In the genomic region with DNA sequence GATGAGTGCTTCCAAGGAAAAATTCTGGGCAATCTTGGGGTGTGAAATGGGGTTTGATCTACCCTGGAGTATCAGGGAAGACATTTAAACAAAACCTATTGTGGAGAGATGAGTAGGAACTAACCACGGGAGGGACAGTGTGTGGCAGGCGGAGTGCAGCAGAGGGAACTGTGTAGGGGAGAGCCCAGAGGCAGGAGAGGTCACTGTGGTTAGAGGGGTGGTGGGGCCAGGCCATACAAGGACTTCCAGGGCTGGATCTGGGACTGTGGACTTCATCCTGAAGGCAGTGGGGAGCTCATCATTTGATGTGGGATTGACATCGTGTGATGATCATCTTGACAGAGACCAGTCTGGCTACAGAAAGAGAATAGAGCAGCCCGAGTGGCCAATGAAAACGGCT, we compare ENCODE assay signal across 16 cellular contexts.
DNase-seq lines count a peak whose midpoint lies in the region; ATAC-seq, FAIRE-seq and TF ChIP-seq lines count a peak whose summit lies in the region.
"Had no signal": no experiment of that assay in that cellular context is flagged by ENCODE, and none has a peak within 500 bp of the region (broad histone marks: within the 10 kb centered on the region; RNA-seq: fewer than 3 reads in every experiment).

No MANE protein-coding gene starts in this region.

- FAIRE-seq in GM12878 (lab: Jason Lieb, UNC): no peak
- FAIRE-seq: A204.1, GM12891 had no signal

- H3K14ac ChIP-seq in IMR-90 (replicated peaks; ENCODE audit: low read depth, low read length): no peak overlapping the region

- H2BK5ac ChIP-seq in IMR-90 (ENCODE audit: low read depth, low read length, poor library complexity, severe bottlenecking): no peak overlapping the region

- in situ Hi-C loops in IMR-90 (cut with MboI; ENCODE audit: low sequenced_read_pairs): no loop called here
- in situ Hi-C loops in GM12878 (cut with MboI): no loop called here

- H4K91ac ChIP-seq in IMR-90 (ENCODE audit: insufficient read depth, low read depth, low read length): no peak overlapping the region

- H3K27ac ChIP-seq in IMR-90 (ENCODE audit: insufficient read depth, low read length): no peak overlapping the region
- no peak overlapping the region for H3K27ac ChIP-seq in GM12878 (ENCODE audit: control insufficient read depth, insufficient read depth)
- no peak overlapping the region for H3K27ac ChIP-seq in ovary

- no peak overlapping the region for H2AK5ac ChIP-seq in IMR-90 (ENCODE audit: low read depth, low read length)

- no peaks in the 10 kb centered on the region for H3K9me3 Mint-ChIP-seq in activated naive CD4-positive, alpha-beta T cell treated with anti-CD3 and anti-CD28 coated beads, Interleukin-2, amount 50 U/mL, for 24 hours
- H3K9me3 Mint-ChIP-seq in stimulated activated effector memory CD8-positive, alpha-beta T cell treated with anti-CD3 and anti-CD28 coated beads, Interleukin-12 subunit alpha, Interleukin-12 subunit beta, amount 100 ng/mL, for 72 hours: no peaks in the 10 kb centered on the region
- H3K9me3 Mint-ChIP-seq: CD4-positive, alpha-beta T cell; GM23338 had no signal

- no peak overlapping the region for H3K23ac ChIP-seq in IMR-90 (ENCODE audit: low read depth, low read length)

- no peak for TF ChIP-seq POLR2A in IMR-90 (IDR thresholded peaks at IDR 0.05; ENCODE audit: low read depth, low read length)
- no peak for TF ChIP-seq POLR2A in GM12878 (IDR thresholded peaks at IDR 0.05; ENCODE audit: low read depth, low read length)
- TF ChIP-seq POLR2A in ovary (IDR thresholded peaks at IDR 0.05): no peak

- no peak for TF ChIP-seq EP300 in GM12878 (IDR thresholded peaks at IDR 0.05; ENCODE audit: borderline replicate concordance in 1 of 2, control insufficient read depth in 1 of 2, low read depth in 2 of 2, low read length in 2 of 2)
- no peak for TF ChIP-seq EP300 in ovary (IDR thresholded peaks at IDR 0.05)

- H3K18ac ChIP-seq in IMR-90 (ENCODE audit: low read depth, low read length): no peak overlapping the region

- no peak overlapping the region for H4K8ac ChIP-seq in IMR-90 (ENCODE audit: low read depth in 2 of 2, low read length in 2 of 2)

- POLR2A ChIA-PET in IMR-90 (lab: Charles Lee; ENCODE audit: unreplicated experiment) (no interaction called here), GM12878 (lab: Charles Lee) (interaction anchor here (1.4 kb wide), 1 partner anchor 77 kb away, joined by 4 read pairs; no protein-coding TSS in a partner anchor)

- H3K4me3 ChIP-seq in IMR-90 (ENCODE audit: insufficient read depth, low read depth, low read length): no peak overlapping the region
- H3K4me3 ChIP-seq in GM12878: no peak overlapping the region
- no peak overlapping the region for H3K4me3 ChIP-seq in ovary
- H3K4me3 ChIP-seq: GM23338 had no signal

- H3K4ac ChIP-seq in IMR-90 (ENCODE audit: low read depth, low read length): no peak overlapping the region

- H4K5ac ChIP-seq in IMR-90 (ENCODE audit: low read depth, low read length): no peak overlapping the region

- DNase-seq in activated naive CD4-positive, alpha-beta T cell (lab: John Stamatoyannopoulos, UW): no peak
- DNase-seq in IMR-90 (no peak), GM12878 (ENCODE audit: low read depth, low spot score) (no peak), GDM1 (lab: John Stamatoyannopoulos, UW) (no peak), ovary (no peak)
- DNase-seq in stimulated activated effector memory CD8-positive, alpha-beta T cell treated with anti-CD3 and anti-CD28 coated beads, Interleukin-12 subunit alpha, Interleukin-12 subunit beta, amount 100 ng/mL, for 72 hours (ENCODE audit: low spot score in 2 of 2): no peak
- DNase-seq: C1 segment of cervical spinal cord; Calu3; CD4-positive, alpha-beta T cell; DMS 273 treated with DMSO at 0.1 percent for 48 hours; H7 had no signal

- no peaks in the 10 kb centered on the region for H3K79me2 ChIP-seq in GM12878 (ENCODE audit: control insufficient read depth, insufficient read depth, low read length)

- intact Hi-C loops in IMR-90 (cut with micrococcal nuclease): no loop called here
- intact Hi-C loops in GM12878 (cut with micrococcal nuclease; ENCODE audit: unreplicated experiment): loop anchor here (5.0 kb wide), 1 partner anchor 81 kb away; no protein-coding TSS in a partner anchor
- intact Hi-C loops in ovary (cut with DNase I): no loop called here

- no peaks in the 10 kb centered on the region for H3K9me3 ChIP-seq in IMR-90 (ENCODE audit: control insufficient read depth, insufficient read depth, low read length)
- no peaks in the 10 kb centered on the region for H3K9me3 ChIP-seq in GM12878 (replicated peaks; ENCODE audit: control insufficient read depth, insufficient read depth, low read length)
- no peaks in the 10 kb centered on the region for H3K9me3 ChIP-seq in ovary

- H3K4me1 Mint-ChIP-seq in activated naive CD4-positive, alpha-beta T cell treated with anti-CD3 and anti-CD28 coated beads, Interleukin-2, amount 50 U/mL, for 24 hours: peaks cover 16% of the 10 kb centered on the region
- peaks cover 31% of the 10 kb centered on the region for H3K4me1 Mint-ChIP-seq in stimulated activated effector memory CD8-positive, alpha-beta T cell treated with anti-CD3 and anti-CD28 coated beads, Interleukin-12 subunit alpha, Interleukin-12 subunit beta, amount 100 ng/mL, for 72 hours
- H3K4me1 Mint-ChIP-seq: B cell, GM23338 had no signal

- CTCF ChIA-PET in IMR-90 (lab: Yijun Ruan, JAX) (no interaction called here), GM12878 (lab: Yijun Ruan, JAX) (interaction anchor here (1.0 to 1.8 kb wide), 2 partner anchors 77 to 254 kb away, joined by 3 to 10 read pairs; no protein-coding TSS in a partner anchor)

- H3K36me3 Mint-ChIP-seq in activated naive CD4-positive, alpha-beta T cell treated with anti-CD3 and anti-CD28 coated beads, Interleukin-2, amount 50 U/mL, for 24 hours: no peaks in the 10 kb centered on the region
- no peaks in the 10 kb centered on the region for H3K36me3 Mint-ChIP-seq in stimulated activated effector memory CD8-positive, alpha-beta T cell treated with anti-CD3 and anti-CD28 coated beads, Interleukin-12 subunit alpha, Interleukin-12 subunit beta, amount 100 ng/mL, for 72 hours

- H3K27me3 ChIP-seq in IMR-90 (ENCODE audit: control insufficient read depth, insufficient read depth, low read length) (no peaks in the 10 kb centered on the region), GM12878 (replicated peaks in 1 of 2; ENCODE audit: control insufficient read depth in 2 of 2, insufficient read depth in 2 of 2, low read length in 1 of 2) (no peaks in the 10 kb centered on the region), ovary (no peaks in the 10 kb centered on the region)

- TF ChIP-seq RAD21 in IMR-90 (IDR thresholded peaks at IDR 0.05; ENCODE audit: low read length): no peak
- TF ChIP-seq RAD21 in GM12878 (IDR thresholded peaks at IDR 0.05; ENCODE audit: insufficient read depth, low read depth, low read length): no peak

- RAD21 ChIA-PET in GM12878 (lab: Charles Lee; ENCODE audit: unreplicated experiment): interaction anchor here (0.6 to 4.2 kb wide), 9 partner anchors 10 to 254 kb away, joined by 3 to 28 read pairs (median 4); no protein-coding TSS in a partner anchor

- H3K4me3 Mint-ChIP-seq in activated naive CD4-positive, alpha-beta T cell treated with anti-CD3 and anti-CD28 coated beads, Interleukin-2, amount 50 U/mL, for 24 hours: no peak overlapping the region
- H3K4me3 Mint-ChIP-seq in stimulated activated effector memory CD8-positive, alpha-beta T cell treated with anti-CD3 and anti-CD28 coated beads, Interleukin-12 subunit alpha, Interleukin-12 subunit beta, amount 100 ng/mL, for 72 hours: no peak overlapping the region
- H3K4me3 Mint-ChIP-seq: B cell; CD4-positive, alpha-beta T cell; GM23338 had no signal

- SMC1A ChIA-PET in GM12878 (lab: Charles Lee; ENCODE audit: uncharacterized antibody, unreplicated experiment): interaction anchor here (0.7 to 1.8 kb wide), 11 partner anchors 8 to 267 kb away, joined by 3 to 9 read pairs (median 4); no protein-coding TSS in a partner anchor

- H3K4me2 ChIP-seq in IMR-90 (ENCODE audit: low read depth, low read length) (no peak overlapping the region), GM12878 (ENCODE audit: control insufficient read depth, insufficient read depth) (no peak overlapping the region)
- H3K4me2 ChIP-seq: GM23338 had no signal

- no peak overlapping the region for H3K56ac ChIP-seq in IMR-90 (ENCODE audit: extremely low read depth, insufficient read depth, low read length)

- dilution Hi-C loops in IMR-90 (cut with HindIII; ENCODE audit: low sequenced_read_pairs, unreplicated experiment): no loop called here

- peak overlapping the region; percentile 63 for H3K27ac Mint-ChIP-seq in activated naive CD4-positive, alpha-beta T cell treated with anti-CD3 and anti-CD28 coated beads, Interleukin-2, amount 50 U/mL, for 24 hours
- peak overlapping the region; percentile 6 for H3K27ac Mint-ChIP-seq in stimulated activated effector memory CD8-positive, alpha-beta T cell treated with anti-CD3 and anti-CD28 coated beads, Interleukin-12 subunit alpha, Interleukin-12 subunit beta, amount 100 ng/mL, for 72 hours
- H3K27ac Mint-ChIP-seq: B cell; CD4-positive, alpha-beta T cell; GM23338 had no signal

- no peak overlapping the region for H2BK15ac ChIP-seq in IMR-90 (ENCODE audit: low read depth, low read length)

- 95% methylated on average over 3 of the region's 5 CpGs; no CpG with 5 or more reads in 1 of the 2 experiments for WGBS in IMR-90 (ENCODE audit: extremely low coverage in 2 of 2, insufficient read length in 1 of 2), 2 experiments
- 74% methylated on average over 5 of the region's 5 CpGs for WGBS in GM12878 (ENCODE audit: insufficient coverage, insufficient replicate concordance, low lambda C conversion rate, missing lambda C conversion rate)
- 82 to 84% (median 84%) methylated on average over 5 of the region's 5 CpGs for WGBS in ovary, 3 donors

- H3K9ac ChIP-seq in IMR-90 (ENCODE audit: low read depth, low read length) (no peak overlapping the region), GM12878 (ENCODE audit: control insufficient read depth, insufficient read depth, low read length) (no peak overlapping the region)

- TF ChIP-seq CTCF in IMR-90 (conservative IDR thresholded peaks at IDR 0.05; ENCODE audit: low read depth, low read length): no peak
- TF ChIP-seq CTCF in GM12878 (IDR thresholded peaks at IDR 0.05 in 2 of 3, conservative IDR thresholded peaks at IDR 0.05 in 1 of 3; ENCODE audit: control insufficient read depth in 2 of 3, extremely low read depth in 1 of 3, insufficient read depth in 1 of 3, low read depth in 3 of 3, low read length in 3 of 3): no peak
- TF ChIP-seq CTCF in ovary (IDR thresholded peaks at IDR 0.05): no peak

- H3K27me3 Mint-ChIP-seq in activated naive CD4-positive, alpha-beta T cell treated with anti-CD3 and anti-CD28 coated beads, Interleukin-2, amount 50 U/mL, for 24 hours: no peaks in the 10 kb centered on the region
- H3K27me3 Mint-ChIP-seq: CD4-positive, alpha-beta T cell had no signal

- H2AFZ ChIP-seq in IMR-90 (replicated peaks; ENCODE audit: low read length, poor library complexity): peak overlapping the region; percentile 56
- H2AFZ ChIP-seq in GM12878 (ENCODE audit: control insufficient read depth, low read depth, low read length): no peak overlapping the region
- H2AFZ ChIP-seq: GM23338 had no signal

- peaks cover 9% of the 10 kb centered on the region for H3K36me3 ChIP-seq in IMR-90 (ENCODE audit: control insufficient read depth, insufficient read depth, low read length)
- H3K36me3 ChIP-seq in GM12878 (ENCODE audit: control insufficient read depth in 2 of 2, insufficient read depth in 2 of 2, low read length in 1 of 2): peaks cover 0 to 2% of the 10 kb centered on the region in 2 experiments; a peak in 1 of 4 replicates
- H3K36me3 ChIP-seq in ovary: no peaks in the 10 kb centered on the region

- ATAC-seq in IMR-90 (ENCODE audit: low read depth) (no peak), GM12878 (no peak)
- ATAC-seq in stimulated activated effector memory CD8-positive, alpha-beta T cell treated with anti-CD3 and anti-CD28 coated beads, Interleukin-12 subunit alpha, Interleukin-12 subunit beta, amount 100 ng/mL, for 72 hours: no peak
- ATAC-seq: GM23338 had no signal

- H2AK9ac ChIP-seq in IMR-90 (replicated peaks; ENCODE audit: low read depth, low read length, poor library complexity): no peak overlapping the region

- no TSS peak for BruUV-seq in IMR-90 (replicated peaks; lab: Mats Ljungman, UMichigan)
- BruUV-seq in GM12878 (replicated peaks; lab: Mats Ljungman, UMichigan): no TSS peak

- H2BK120ac ChIP-seq in IMR-90 (ENCODE audit: low read depth, low read length): no peak overlapping the region

- H2BK20ac ChIP-seq in IMR-90 (ENCODE audit: low read depth, low read length): no peak overlapping the region

- H3K9me1 ChIP-seq in IMR-90 (ENCODE audit: insufficient read depth, low read length): peaks cover 47% of the 10 kb centered on the region

- peaks cover 20% of the 10 kb centered on the region; the same call in 1 of the 2 replicates for H4K20me1 ChIP-seq in IMR-90 (ENCODE audit: insufficient read depth, low read length)
- H4K20me1 ChIP-seq in GM12878 (ENCODE audit: control insufficient read depth, insufficient read depth): no peaks in the 10 kb centered on the region

- peaks cover 35 to 69% of the 10 kb centered on the region in 2 experiments for H3K79me1 ChIP-seq in IMR-90 (ENCODE audit: low read depth in 1 of 2, low read length in 2 of 2)

- H3K4me1 ChIP-seq in IMR-90 (ENCODE audit: control insufficient read depth, insufficient read depth, low read length) (no peaks in the 10 kb centered on the region), GM12878 (ENCODE audit: control insufficient read depth, insufficient read depth, low read length) (peaks cover 16% of the 10 kb centered on the region), ovary (ENCODE audit: insufficient read depth) (no peaks in the 10 kb centered on the region)
